Comparison of ENCODE assay signal across 20 cellular contexts in the genomic region with DNA sequence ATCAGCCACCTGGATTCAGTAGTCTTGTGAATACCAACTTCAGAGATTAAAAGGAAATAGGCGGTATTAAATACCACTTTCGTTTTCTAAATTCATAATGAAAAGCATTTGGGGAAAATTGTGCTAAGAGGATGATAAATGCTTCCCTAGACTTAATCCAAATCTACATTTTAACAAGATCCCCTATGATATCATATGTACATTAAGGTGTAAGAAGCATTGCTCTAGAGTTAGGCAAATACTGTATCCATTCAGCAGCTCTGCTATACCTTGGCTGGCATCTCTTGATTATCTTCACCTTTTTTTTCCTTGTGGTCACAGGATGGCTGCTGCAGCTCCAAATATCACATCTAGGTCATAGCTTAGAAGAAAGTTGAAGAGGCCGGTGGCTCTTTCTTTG. TPM values are rescaled to one million over a fixed set of nuclear protein-coding genes. Genes with fewer than 3 reads are reported as not detected.
DNase-seq lines count a peak whose midpoint lies in the region; ATAC-seq and TF ChIP-seq lines count a peak whose summit lies in the region.
"Had no signal": no experiment of that assay in that cellular context is flagged by ENCODE, and none has a peak within 500 bp of the region (broad histone marks: within the 10 kb centered on the region; RNA-seq: fewer than 3 reads in every experiment).

No MANE protein-coding gene starts in this region.

- H3K27me3 Mint-ChIP-seq in activated naive CD4-positive, alpha-beta T cell treated with anti-CD3 and anti-CD28 coated beads, Interleukin-2, amount 50 U/mL, for 24 hours, result no peaks in the 10 kb centered on the region
- H3K27me3 Mint-ChIP-seq in activated naive CD4-positive, alpha-beta T cell treated with anti-CD3 and anti-CD28 coated beads, Interleukin-2, amount 10 ng/mL, durations not matched to agents 7 days and 5 days, result no peaks in the 10 kb centered on the region
- H3K27me3 Mint-ChIP-seq in IgD-negative memory B cell, result no peaks in the 10 kb centered on the region
- no peaks in the 10 kb centered on the region for H3K27me3 Mint-ChIP-seq in activated naive CD8-positive, alpha-beta T cell treated with anti-CD3 and anti-CD28 coated beads for 36 hours
- no peaks in the 10 kb centered on the region for H3K27me3 Mint-ChIP-seq in stimulated activated naive B cell treated with anti-CD40 and anti-IgM and Interleukin-4, amounts not matched to agents 10 μg/mL and 1 μg/mL and 100 μg/mL, for 72 hours

- intact Hi-C loops in mucosa of descending colon (cut with DNase I, micrococcal nuclease), result no loop called here

- TF ChIP-seq CTCF in mucosa of descending colon (IDR thresholded peaks at IDR 0.05), result no peak

- peak overlapping the region; percentile 80 for H3K27ac Mint-ChIP-seq in activated naive CD4-positive, alpha-beta T cell treated with anti-CD3 and anti-CD28 coated beads, Interleukin-2, amount 50 U/mL, for 24 hours
- no peak overlapping the region for H3K27ac Mint-ChIP-seq in activated naive CD4-positive, alpha-beta T cell treated with anti-CD3 and anti-CD28 coated beads, Interleukin-2, amount 10 ng/mL, durations not matched to agents 7 days and 5 days
- H3K27ac Mint-ChIP-seq in IgD-negative memory B cell, result peak overlapping the region in 2 of 3 donors; percentile 19 to 61
- H3K27ac Mint-ChIP-seq in activated naive CD8-positive, alpha-beta T cell treated with anti-CD3 and anti-CD28 coated beads for 36 hours, result peak overlapping the region; percentile 88
- peak overlapping the region; percentile 83 for H3K27ac Mint-ChIP-seq in stimulated activated naive B cell treated with anti-CD40 and anti-IgM and Interleukin-4, amounts not matched to agents 10 μg/mL and 1 μg/mL and 100 μg/mL, for 72 hours

- no peaks in the 10 kb centered on the region for H3K9me3 ChIP-seq in mucosa of descending colon
- H3K9me3 ChIP-seq: BE2C had no signal

- no peaks in the 10 kb centered on the region for H3K9me3 Mint-ChIP-seq in activated naive CD4-positive, alpha-beta T cell treated with anti-CD3 and anti-CD28 coated beads, Interleukin-2, amount 50 U/mL, for 24 hours
- no peaks in the 10 kb centered on the region for H3K9me3 Mint-ChIP-seq in activated naive CD4-positive, alpha-beta T cell treated with anti-CD3 and anti-CD28 coated beads, Interleukin-2, amount 10 ng/mL, durations not matched to agents 7 days and 5 days
- H3K9me3 Mint-ChIP-seq in IgD-negative memory B cell, result no peaks in the 10 kb centered on the region
- no peaks in the 10 kb centered on the region for H3K9me3 Mint-ChIP-seq in activated naive CD8-positive, alpha-beta T cell treated with anti-CD3 and anti-CD28 coated beads for 36 hours
- no peaks in the 10 kb centered on the region for H3K9me3 Mint-ChIP-seq in stimulated activated naive B cell treated with anti-CD40 and anti-IgM and Interleukin-4, amounts not matched to agents 10 μg/mL and 1 μg/mL and 100 μg/mL, for 72 hours
- H3K9me3 Mint-ChIP-seq: CD8-positive, alpha-beta memory T cell had no signal

- no peaks in the 10 kb centered on the region for H3K36me3 ChIP-seq in mucosa of descending colon (ENCODE audit: low read depth)
- H3K36me3 ChIP-seq: BE2C had no signal

- CTCF ChIA-PET in activated naive CD4-positive, alpha-beta T cell treated with anti-CD3 and anti-CD28 coated beads, Interleukin-2, amount 10 ng/mL, durations not matched to agents 7 days and 5 days (lab: Charles Lee), result no interaction called here

- H3K36me3 Mint-ChIP-seq in activated naive CD4-positive, alpha-beta T cell treated with anti-CD3 and anti-CD28 coated beads, Interleukin-2, amount 50 U/mL, for 24 hours, result peaks cover 10% of the 10 kb centered on the region
- H3K36me3 Mint-ChIP-seq in activated naive CD4-positive, alpha-beta T cell treated with anti-CD3 and anti-CD28 coated beads, Interleukin-2, amount 10 ng/mL, durations not matched to agents 7 days and 5 days, result peaks cover 25% of the 10 kb centered on the region
- H3K36me3 Mint-ChIP-seq in IgD-negative memory B cell, result no peaks in the 10 kb centered on the region
- peaks cover 83% of the 10 kb centered on the region for H3K36me3 Mint-ChIP-seq in activated naive CD8-positive, alpha-beta T cell treated with anti-CD3 and anti-CD28 coated beads for 36 hours
- peaks cover 20 to 39% of the 10 kb centered on the region in 2 donors for H3K36me3 Mint-ChIP-seq in stimulated activated naive B cell treated with anti-CD40 and anti-IgM and Interleukin-4, amounts not matched to agents 10 μg/mL and 1 μg/mL and 100 μg/mL, for 72 hours

- H3K4me1 Mint-ChIP-seq in activated naive CD4-positive, alpha-beta T cell treated with anti-CD3 and anti-CD28 coated beads, Interleukin-2, amount 50 U/mL, for 24 hours, result peaks cover 32% of the 10 kb centered on the region
- peaks cover 17% of the 10 kb centered on the region for H3K4me1 Mint-ChIP-seq in activated naive CD4-positive, alpha-beta T cell treated with anti-CD3 and anti-CD28 coated beads, Interleukin-2, amount 10 ng/mL, durations not matched to agents 7 days and 5 days
- peaks cover 18 to 33% (median 28%) of the 10 kb centered on the region in 3 donors for H3K4me1 Mint-ChIP-seq in IgD-negative memory B cell
- H3K4me1 Mint-ChIP-seq in activated naive CD8-positive, alpha-beta T cell treated with anti-CD3 and anti-CD28 coated beads for 36 hours, result peaks cover 59% of the 10 kb centered on the region
- H3K4me1 Mint-ChIP-seq in stimulated activated naive B cell treated with anti-CD40 and anti-IgM and Interleukin-4, amounts not matched to agents 10 μg/mL and 1 μg/mL and 100 μg/mL, for 72 hours, result peaks cover 11 to 67% of the 10 kb centered on the region in 2 donors

- H3K4me3 Mint-ChIP-seq in activated naive CD4-positive, alpha-beta T cell treated with anti-CD3 and anti-CD28 coated beads, Interleukin-2, amount 50 U/mL, for 24 hours, result peak overlapping the region; percentile 49
- no peak overlapping the region for H3K4me3 Mint-ChIP-seq in activated naive CD4-positive, alpha-beta T cell treated with anti-CD3 and anti-CD28 coated beads, Interleukin-2, amount 10 ng/mL, durations not matched to agents 7 days and 5 days
- no peak overlapping the region for H3K4me3 Mint-ChIP-seq in IgD-negative memory B cell
- H3K4me3 Mint-ChIP-seq in activated naive CD8-positive, alpha-beta T cell treated with anti-CD3 and anti-CD28 coated beads for 36 hours, result no peak overlapping the region
- H3K4me3 Mint-ChIP-seq in stimulated activated naive B cell treated with anti-CD40 and anti-IgM and Interleukin-4, amounts not matched to agents 10 μg/mL and 1 μg/mL and 100 μg/mL, for 72 hours, result no peak overlapping the region
- H3K4me3 Mint-ChIP-seq: H9 had no signal

- no peak for DNase-seq in activated naive CD4-positive, alpha-beta T cell treated with anti-CD3 and anti-CD28 coated beads, Interleukin-2, amount 10 ng/mL, durations not matched to agents 7 days and 5 days
- no peak for DNase-seq in activated naive CD8-positive, alpha-beta T cell treated with anti-CD3 and anti-CD28 coated beads for 36 hours
- DNase-seq in stimulated activated naive B cell treated with anti-CD40 and anti-IgM and Interleukin-4, amounts not matched to agents 10 μg/mL and 1 μg/mL and 100 μg/mL, for 72 hours, result no peak
- no peak for DNase-seq in mucosa of descending colon
- DNase-seq in ecto neural progenitor cell (ENCODE audit: low spot score), result no peak
- DNase-seq: BE2C; CD8-positive, alpha-beta memory T cell; DMS79 treated with DMSO at 0.1 percent for 48 hours; H9; IMR-90; Kasumi-1; MM.1S; NCI-H1092 treated with DMSO at 0.1 percent for 48 hours; NCI-H2081 treated with DMSO at 0.1 percent for 48 hours; NCI-H510A; NCI-H774; PC-9 had no signal

- no peak overlapping the region for H3K4me3 ChIP-seq in mucosa of descending colon
- H3K4me3 ChIP-seq: PC-9 had no signal

- no peak for ATAC-seq in stimulated activated naive B cell treated with anti-CD40 and anti-IgM and Interleukin-4, amounts not matched to agents 10 μg/mL and 1 μg/mL and 100 μg/mL, for 72 hours (replicated peaks)
- ATAC-seq in mucosa of descending colon, result no peak

- no peaks in the 10 kb centered on the region for H3K4me1 ChIP-seq in mucosa of descending colon (ENCODE audit: low read depth)
- H3K4me1 ChIP-seq: BE2C had no signal

RNA-seq across cellular contexts. Expression of a gene that starts 40.6 kb away (rescaled TPM):
- polyA plus RNA-seq in IgD-negative memory B cell, result 0.11 TPM
- total RNA-seq in activated naive CD8-positive, alpha-beta T cell treated with anti-CD3 and anti-CD28 coated beads for 36 hours, result 10 to 100 TPM; 22.3 to 22.4 TPM
- total RNA-seq in mucosa of descending colon, result under 1 TPM in 2 of 3 donors, not detected in 1; 0.19 TPM
- total RNA-seq: G401 had no signal

RNA-seq across cellular contexts. Expression of a gene that starts 51.0 kb away (rescaled TPM):
- 53.0 TPM for polyA plus RNA-seq in IgD-negative memory B cell
- 100 to 1,000 TPM; 202 to 206 TPM for total RNA-seq in activated naive CD8-positive, alpha-beta T cell treated with anti-CD3 and anti-CD28 coated beads for 36 hours
- total RNA-seq in mucosa of descending colon, result 10 to 100 TPM; 42.4 to 71.1 (median 56.1) TPM

Comparison
In these comparisons a context has a peak if more than half of its experiments do, and no peak if none do; other contexts are left out.
1. RNA of a gene that starts 40.6 kb away (total RNA-seq): 22.3 to 22.4 TPM in activated naive CD8-positive, alpha-beta T cell treated with anti-CD3 and anti-CD28 coated beads for 36 hours; 0.19 TPM in mucosa of descending colon; every median in the first group is over 10 times any median in the second.